In genomic region chr3:186361612-186362408, GRCh38 we compare ENCODE assay signal across 8 cellular contexts. TPM values are rescaled to one million over a fixed set of nuclear protein-coding genes. Genes with fewer than 3 reads are reported as not detected.
DNase-seq lines count a peak whose midpoint lies in the region; ATAC-seq and TF ChIP-seq lines count a peak whose summit lies in the region.

Gene DGKG, minus strand, starts transcription at chr3:186362234. Its CDS starts 41,775 bp downstream, at chr3:186320459.

- peak within 1 kb of the TSS in 1 of 2 experiments; percentile 60 for H3K23ac ChIP-seq in mesenchymal stem cell (ENCODE audit: low read length in 2 of 2)

- H3K4me3 ChIP-seq in dorsolateral prefrontal cortex: peak within 1 kb of the TSS; percentile 44 to 92 (median 74)
- H3K4me3 ChIP-seq in mesenchymal stem cell (ENCODE audit: insufficient read depth in 1 of 2, low read depth in 1 of 2, low read length in 2 of 2): peak within 1 kb of the TSS; percentile 7 to 67

- H3K36me3 ChIP-seq in mesenchymal stem cell (ENCODE audit: control insufficient read depth in 1 of 2, insufficient read depth in 2 of 2, low read depth in 1 of 2, low read length in 2 of 2): no peaks in the 10 kb centered on the region

- no peak within 1 kb of the TSS for H2AFZ ChIP-seq in mesenchymal stem cell (ENCODE audit: low read depth, low read length)

- H3K4me2 ChIP-seq in mesenchymal stem cell (ENCODE audit: low read length, poor library complexity, severe bottlenecking): peak within 1 kb of the TSS; percentile 35

- WGBS in mesenchymal stem cell: 2% methylated on average over 63 of the region's 63 CpGs

- peaks cover 17% of the 10 kb centered on the region for H3K4me1 Mint-ChIP-seq in stimulated activated naive CD8-positive, alpha-beta T cell treated with anti-CD3 and anti-CD28 coated beads, Interleukin-15, amount 100 ng/mL, for 72 hours
- no peaks in the 10 kb centered on the region for H3K4me1 Mint-ChIP-seq in immature natural killer cell

- peaks cover 80% of the 10 kb centered on the region for H3K27me3 Mint-ChIP-seq in stimulated activated naive CD8-positive, alpha-beta T cell treated with anti-CD3 and anti-CD28 coated beads, Interleukin-15, amount 100 ng/mL, for 72 hours
- H3K27me3 Mint-ChIP-seq in immature natural killer cell (ENCODE audit: low read depth in 3 of 3): peaks cover 7 to 17% (median 10%) of the 10 kb centered on the region in 3 donors

- H3K4me3 Mint-ChIP-seq in stimulated activated naive CD8-positive, alpha-beta T cell treated with anti-CD3 and anti-CD28 coated beads, Interleukin-15, amount 100 ng/mL, for 72 hours: peak within 1 kb of the TSS; percentile 66 to 71
- H3K4me3 Mint-ChIP-seq in immature natural killer cell: peak within 1 kb of the TSS in 2 of 5 donors; percentile 24 to 55

- H3K9ac ChIP-seq in mesenchymal stem cell (ENCODE audit: low read length): no peak within 1 kb of the TSS

- H3K18ac ChIP-seq in mesenchymal stem cell (ENCODE audit: low read depth in 1 of 2, low read length in 2 of 2): no peak within 1 kb of the TSS

- H3K27me3 ChIP-seq in dorsolateral prefrontal cortex (peaks cover 0 to 19% (median 0%) of the 10 kb centered on the region in 45 donors), mesenchymal stem cell (ENCODE audit: control insufficient read depth in 1 of 2, insufficient read depth in 1 of 2, low read length in 2 of 2) (peaks cover 85 to 87% of the 10 kb centered on the region in 2 experiments)

- no peaks in the 10 kb centered on the region for H3K79me1 ChIP-seq in mesenchymal stem cell (replicated peaks; ENCODE audit: low read length, poor library complexity, severe bottlenecking)

- H3K14ac ChIP-seq in mesenchymal stem cell (ENCODE audit: low read length in 2 of 2): no peak within 1 kb of the TSS

- H3K27ac Mint-ChIP-seq in stimulated activated naive CD8-positive, alpha-beta T cell treated with anti-CD3 and anti-CD28 coated beads, Interleukin-15, amount 100 ng/mL, for 72 hours: peak within 1 kb of the TSS in 1 of 2 donors; percentile 7
- peak within 1 kb of the TSS in 1 of 6 donors; percentile 76 for H3K27ac Mint-ChIP-seq in immature natural killer cell

- H2BK12ac ChIP-seq in mesenchymal stem cell (ENCODE audit: low read length in 2 of 2): no peak within 1 kb of the TSS

- no peak within 1 kb of the TSS for H3K4ac ChIP-seq in mesenchymal stem cell (ENCODE audit: low read depth in 1 of 2, low read length in 2 of 2)

- H2AK5ac ChIP-seq in mesenchymal stem cell (ENCODE audit: low read length, severe bottlenecking): no peak within 1 kb of the TSS

- no peaks in the 10 kb centered on the region for H3K9me3 Mint-ChIP-seq in stimulated activated naive CD8-positive, alpha-beta T cell treated with anti-CD3 and anti-CD28 coated beads, Interleukin-15, amount 100 ng/mL, for 72 hours
- H3K9me3 Mint-ChIP-seq in immature natural killer cell: no peaks in the 10 kb centered on the region

- H3K4me1 ChIP-seq in mesenchymal stem cell (ENCODE audit: control insufficient read depth, insufficient read depth, low read depth, low read length): peaks cover 14% of the 10 kb centered on the region

- no peak within 1 kb of the TSS for H4K8ac ChIP-seq in mesenchymal stem cell (ENCODE audit: low read length)

- H3K36me3 Mint-ChIP-seq in immature natural killer cell: no peaks in the 10 kb centered on the region

- DNase-seq in COR-L47 (lab: John Stamatoyannopoulos, UW) (peak; percentile 14), SKM-1 (lab: John Stamatoyannopoulos, UW; ENCODE audit: unreplicated experiment) (peak; percentile 81), dorsolateral prefrontal cortex (peak; percentile 33 to 89 (median 73)), mesenchymal stem cell (no peak), immature natural killer cell (no peak)
- DNase-seq in stimulated activated naive CD8-positive, alpha-beta T cell treated with anti-CD3 and anti-CD28 coated beads, Interleukin-15, amount 100 ng/mL, for 72 hours: peak; percentile 17 to 24

- TF ChIP-seq CTCF in dorsolateral prefrontal cortex (IDR thresholded peaks at IDR 0.05 in 54 of 56, conservative IDR thresholded peaks at IDR 0.05 in 2 of 56; ENCODE audit: low read depth in 1 of 56, partially characterized antibody in 56 of 56): no peak

- H2BK15ac ChIP-seq in mesenchymal stem cell (ENCODE audit: low read depth, poor library complexity, severe bottlenecking): no peak within 1 kb of the TSS

- no peak within 1 kb of the TSS for H2BK120ac ChIP-seq in mesenchymal stem cell (ENCODE audit: low read depth, low read length)

- H2BK5ac ChIP-seq in mesenchymal stem cell (ENCODE audit: low read depth, low read length, poor library complexity, severe bottlenecking): no peak within 1 kb of the TSS

- peak within 1 kb of the TSS; percentile 40 for H4K91ac ChIP-seq in mesenchymal stem cell (ENCODE audit: low read length)

- intact Hi-C loops in dorsolateral prefrontal cortex (cut with DNase I): no loop called here

- H3K9me3 ChIP-seq in mesenchymal stem cell (ENCODE audit: control insufficient read depth, low read length): no peaks in the 10 kb centered on the region

- H3K27ac ChIP-seq in dorsolateral prefrontal cortex (peak within 1 kb of the TSS in 52 of 59 donors; percentile 5 to 93 (median 74)), mesenchymal stem cell (ENCODE audit: low read length, poor library complexity, severe bottlenecking) (no peak within 1 kb of the TSS)

- peak; percentile 70 for ATAC-seq in GM19324 (IDR thresholded peaks at IDR 0.05; ENCODE audit: low FRiP score, unreplicated experiment)
- peak; percentile 56 for ATAC-seq in HG03460 (IDR thresholded peaks at IDR 0.05; ENCODE audit: unreplicated experiment)
- ATAC-seq in stimulated activated naive CD8-positive, alpha-beta T cell treated with anti-CD3 and anti-CD28 coated beads, Interleukin-15, amount 100 ng/mL, for 72 hours: peak; percentile 78

RNA-seq across cellular contexts. Expression of gene DGKG, which starts in this region (rescaled TPM):
- total RNA-seq in dorsolateral prefrontal cortex: 100 to 1,000 TPM in 11 of 120 experiments, 10 to 100 TPM in 109; 39.7 to 119 (median 72.1) TPM
- polyA plus RNA-seq in mesenchymal stem cell (2013, experiment 1 of 2): 2.3 TPM
- 2.5 TPM for polyA plus RNA-seq in mesenchymal stem cell (2013, experiment 2 of 2)
- under 1 TPM in 2 of 3 donors, not detected in 1; 0.07 to 0.86 TPM for polyA plus RNA-seq in immature natural killer cell

Comparison
In these comparisons a context has a peak if more than half of its experiments do, and no peak if none do; other contexts are left out.
1. DNase-seq: peak in COR-L47 (single experiment), SKM-1 (single experiment), dorsolateral prefrontal cortex (10 of 10) and stimulated activated naive CD8-positive, alpha-beta T cell treated with anti-CD3 and anti-CD28 coated beads, Interleukin-15, amount 100 ng/mL, for 72 hours (2 of 2); none in mesenchymal stem cell (single experiment) and immature natural killer cell (0 of 3).
2. Peak in every context shown above with its lines, with median percentiles within 50 percentile points of each other: ATAC-seq.